Comparison of ENCODE assay signal across 30 cellular contexts in the genomic region with DNA sequence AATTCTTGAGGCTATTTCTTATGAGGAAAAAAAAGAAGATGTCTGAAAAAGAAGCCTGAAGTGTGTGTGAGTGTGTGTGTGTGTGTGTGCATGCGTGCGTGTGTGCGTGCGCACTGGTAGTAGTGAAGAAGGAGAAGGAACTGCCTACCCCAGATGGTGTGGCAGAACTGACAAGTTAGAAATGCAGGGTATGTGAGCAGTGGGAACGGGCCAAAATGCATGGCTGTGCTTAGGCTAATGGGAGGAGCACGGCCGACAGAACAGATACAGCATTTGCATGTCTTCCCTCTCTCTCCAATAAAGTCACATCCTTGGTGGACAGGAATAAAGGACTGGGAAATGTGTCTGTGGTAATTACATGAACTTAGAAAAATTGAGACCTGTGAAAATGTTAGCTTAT.
"Had no signal": no experiment of that assay in that cellular context is flagged by ENCODE, and none has a peak within 500 bp of the region (broad histone marks: within the 10 kb centered on the region; RNA-seq: fewer than 3 reads in every experiment).

No MANE protein-coding gene starts in this region.

- H3K4me1 Mint-ChIP-seq: activated T-helper 17 cell treated with anti-CD3 and anti-CD28 coated beads, Interleukin-2, amount 50 U/mL, for 72 hours had no signal

- H3K4me2 ChIP-seq: KMS-11, PC-9 had no signal

- H2AFZ ChIP-seq: PC-9 had no signal

- H3K4me3 Mint-ChIP-seq: activated CD4-positive, alpha-beta T cell treated with anti-CD3 and anti-CD28 coated beads, Interleukin-2, amount 10 ng/mL, durations not matched to agents 24 days and 14 days; activated CD8-positive, alpha-beta T cell treated with anti-CD3 and anti-CD28 coated beads for 36 hours; activated naive CD8-positive, alpha-beta T cell treated with anti-CD3 and anti-CD28 coated beads for 36 hours; activated T-cell treated with anti-CD3 and anti-CD28 coated beads, Interleukin-2, amount 50 U/mL, for 72 hours; activated T-helper 17 cell treated with anti-CD3 and anti-CD28 coated beads, Interleukin-2, amount 50 U/mL, for 72 hours had no signal

- H3K27me3 Mint-ChIP-seq: activated CD4-positive, alpha-beta T cell treated with anti-CD3 and anti-CD28 coated beads, Interleukin-2, amount 10 ng/mL, durations not matched to agents 24 days and 14 days; activated CD8-positive, alpha-beta T cell treated with anti-CD3 and anti-CD28 coated beads for 36 hours; activated naive CD8-positive, alpha-beta T cell treated with anti-CD3 and anti-CD28 coated beads for 36 hours; activated T-helper 17 cell treated with anti-CD3 and anti-CD28 coated beads, Interleukin-2, amount 50 U/mL, for 72 hours had no signal

- H3K27ac Mint-ChIP-seq: activated CD4-positive, alpha-beta T cell treated with anti-CD3 and anti-CD28 coated beads, Interleukin-2, amount 10 ng/mL, durations not matched to agents 24 days and 14 days; activated CD8-positive, alpha-beta T cell treated with anti-CD3 and anti-CD28 coated beads for 36 hours; activated naive CD8-positive, alpha-beta T cell treated with anti-CD3 and anti-CD28 coated beads for 36 hours; activated T-cell treated with anti-CD3 and anti-CD28 coated beads, Interleukin-2, amount 50 U/mL, for 72 hours; activated T-helper 17 cell treated with anti-CD3 and anti-CD28 coated beads, Interleukin-2, amount 50 U/mL, for 72 hours had no signal

- DNase-seq: activated CD4-positive, alpha-beta T cell treated with anti-CD3 and anti-CD28 coated beads, Interleukin-2, amount 10 ng/mL, durations not matched to agents 24 days and 14 days; activated CD4-positive, alpha-beta T cell treated with anti-CD3 and anti-CD28 coated beads, Interleukin-2, amount 50 U/mL, for 4 hours; activated CD8-positive, alpha-beta T cell treated with anti-CD3 and anti-CD28 coated beads for 36 hours; activated effector memory CD4-positive, alpha-beta T cell treated with anti-CD3 and anti-CD28 coated beads, Interleukin-2, amount 50 U/mL, for 16 hours; activated naive CD4-positive, alpha-beta T cell; activated naive CD4-positive, alpha-beta T cell treated with anti-CD3 and anti-CD28 coated beads, Interleukin-2, amount 50 U/mL, for 16 hours; activated naive CD8-positive, alpha-beta T cell treated with anti-CD3 and anti-CD28 coated beads for 36 hours; activated T-cell treated with anti-CD3 and anti-CD28 coated beads, Interleukin-2, amount 50 U/mL, for 1 hour; activated T-cell treated with anti-CD3 and anti-CD28 coated beads, Interleukin-2, amount 50 U/mL, for 72 hours; amniotic stem cell; aorta; brain microvascular endothelial cell; central memory CD4-positive, alpha-beta T cell; MM.1S; MV-4-11; NCI-H1092; NCI-H1436 treated with DMSO at 0.1 percent for 48 hours; NCI-H1694 treated with DMSO at 0.1 percent for 48 hours; NCI-H2029; NCI-H345; NCI-H524 treated with DMSO at 0.1 percent for 48 hours; NCI-H748 treated with DMSO at 0.1 percent for 48 hours; NK-92 treated with Interleukin-12 subunit alpha and Interleukin-12 subunit beta, amount 100 ng/mL, for 24 hours; PC-9; T1000; WERI-Rb-1 had no signal

- H3K27ac ChIP-seq: brain microvascular endothelial cell, KMS-11, PC-9, RWPE1, WERI-Rb-1 had no signal

- H3K27me3 ChIP-seq: brain microvascular endothelial cell had no signal

- H3K4me3 ChIP-seq: PC-9 had no signal

- H3K9me3 Mint-ChIP-seq: activated CD4-positive, alpha-beta T cell treated with anti-CD3 and anti-CD28 coated beads, Interleukin-2, amount 10 ng/mL, durations not matched to agents 24 days and 14 days; activated CD8-positive, alpha-beta T cell treated with anti-CD3 and anti-CD28 coated beads for 36 hours; activated naive CD8-positive, alpha-beta T cell treated with anti-CD3 and anti-CD28 coated beads for 36 hours; activated T-cell treated with anti-CD3 and anti-CD28 coated beads, Interleukin-2, amount 50 U/mL, for 72 hours; activated T-helper 17 cell treated with anti-CD3 and anti-CD28 coated beads, Interleukin-2, amount 50 U/mL, for 72 hours had no signal

- ATAC-seq: activated CD8-positive, alpha-beta T cell treated with anti-CD3 and anti-CD28 coated beads for 36 hours; activated T-cell treated with anti-CD3 and anti-CD28 coated beads, Interleukin-2, amount 50 U/mL, for 72 hours; activated T-helper 17 cell treated with anti-CD3 and anti-CD28 coated beads, Interleukin-2, amount 50 U/mL, for 72 hours; Right ventricle myocardium inferior had no signal
